ENCODE assay signal across 21 cellular contexts in the genomic region with DNA sequence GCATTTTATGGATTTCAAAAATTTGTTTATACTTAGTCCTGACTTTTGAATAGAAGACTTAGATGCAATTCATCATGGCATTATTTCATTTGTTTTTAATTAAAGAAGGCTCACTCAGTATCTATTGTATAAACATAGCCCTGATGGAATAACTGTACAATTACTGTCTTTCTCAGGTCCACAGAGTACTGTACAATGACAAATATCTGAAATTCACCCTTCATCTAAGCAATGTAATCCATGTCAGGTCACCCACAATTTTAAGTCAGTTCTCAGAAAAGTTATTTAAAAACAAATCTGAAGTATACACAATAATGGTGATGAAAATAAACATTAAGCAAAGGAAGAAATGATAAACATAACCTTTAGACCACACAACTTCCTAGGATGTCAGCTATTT.
DNase-seq lines count a peak whose midpoint lies in the region; ATAC-seq and TF ChIP-seq lines count a peak whose summit lies in the region.
"Had no signal": no experiment of that assay in that cellular context is flagged by ENCODE, and none has a peak within 500 bp of the region (broad histone marks: within the 10 kb centered on the region; RNA-seq: fewer than 3 reads in every experiment).

No MANE protein-coding gene starts in this region.

- no peaks in the 10 kb centered on the region for H3K36me3 ChIP-seq in IMR-90 (ENCODE audit: control insufficient read depth, insufficient read depth, low read length)
- H3K36me3 ChIP-seq: BLaER1 treated with 17β-estradiol and CSF1 and Interleukin-3, amounts not matched to agents 10 nM and 100 nM had no signal

- DNase-seq in IMR-90 (no peak), fibroblast of gingiva (ENCODE audit: low read depth) (peak; percentile 70), HFFc6 (no peak), DMS153 treated with DMSO at 0.1 percent for 48 hours (lab: John Stamatoyannopoulos, UW; ENCODE audit: unreplicated experiment) (no peak)
- DNase-seq: 8988T; ACHN; AML-193; Caco-2; Calu3; CD4-positive, alpha-beta T cell; CD8-positive, alpha-beta T cell; DMS53; DMS79; DND-41; EL; GDM1 had no signal

- H3K27me3 ChIP-seq in IMR-90 (ENCODE audit: control insufficient read depth, insufficient read depth, low read length), result no peaks in the 10 kb centered on the region
- H3K27me3 ChIP-seq: BLaER1 treated with 17β-estradiol and CSF1 and Interleukin-3, amounts not matched to agents 10 nM and 100 nM had no signal

- no peak overlapping the region for H2AK9ac ChIP-seq in IMR-90 (replicated peaks; ENCODE audit: low read depth, low read length, poor library complexity)

- CTCF ChIA-PET in IMR-90 (lab: Yijun Ruan, JAX), result no interaction called here

- H3K14ac ChIP-seq in IMR-90 (replicated peaks; ENCODE audit: low read depth, low read length), result no peak overlapping the region

- H3K18ac ChIP-seq in IMR-90 (ENCODE audit: low read depth, low read length), result no peak overlapping the region

- H3K9ac ChIP-seq in IMR-90 (ENCODE audit: low read depth, low read length), result no peak overlapping the region
- H3K9ac ChIP-seq: BLaER1 treated with 17β-estradiol and CSF1 and Interleukin-3, amounts not matched to agents 10 nM and 100 nM had no signal

- H2AFZ ChIP-seq in IMR-90 (replicated peaks; ENCODE audit: low read length, poor library complexity), result no peak overlapping the region

- H3K4me3 Mint-ChIP-seq in HFFc6, result no peak overlapping the region
- H3K4me3 Mint-ChIP-seq: B cell; CD4-positive, alpha-beta T cell; CD8-positive, alpha-beta T cell had no signal

- H3K4ac ChIP-seq in IMR-90 (ENCODE audit: low read depth, low read length), result no peak overlapping the region

- no peak overlapping the region for H3K4me2 ChIP-seq in IMR-90 (ENCODE audit: low read depth, low read length)
- H3K4me2 ChIP-seq: BLaER1 treated with 17β-estradiol and CSF1 and Interleukin-3, amounts not matched to agents 10 nM and 100 nM had no signal

- TF ChIP-seq RAD21 in IMR-90 (IDR thresholded peaks at IDR 0.05; ENCODE audit: low read length), result no peak

- no peaks in the 10 kb centered on the region for H4K20me1 ChIP-seq in IMR-90 (ENCODE audit: insufficient read depth, low read length)
- H4K20me1 ChIP-seq: BLaER1 treated with 17β-estradiol and CSF1 and Interleukin-3, amounts not matched to agents 10 nM and 100 nM had no signal

- peaks cover 5% of the 10 kb centered on the region for H3K4me1 ChIP-seq in IMR-90 (ENCODE audit: control insufficient read depth, insufficient read depth, low read length)
- H3K4me1 ChIP-seq: BLaER1 treated with 17β-estradiol and CSF1 and Interleukin-3, amounts not matched to agents 10 nM and 100 nM; Caco-2 had no signal

- TF ChIP-seq CTCF in IMR-90 (conservative IDR thresholded peaks at IDR 0.05; ENCODE audit: low read depth, low read length) (no peak), HFFc6 (IDR thresholded peaks at IDR 0.05) (no peak)

- dilution Hi-C loops in IMR-90 (cut with HindIII; ENCODE audit: low sequenced_read_pairs, unreplicated experiment), result no loop called here

- no peak overlapping the region for H3K27ac Mint-ChIP-seq in HFFc6
- H3K27ac Mint-ChIP-seq: B cell; CD4-positive, alpha-beta T cell; CD8-positive, alpha-beta T cell had no signal

- no peaks in the 10 kb centered on the region for H3K36me3 Mint-ChIP-seq in HFFc6 (ENCODE audit: low read depth)
- H3K36me3 Mint-ChIP-seq: CD8-positive, alpha-beta T cell had no signal

- H3K23ac ChIP-seq in IMR-90 (ENCODE audit: low read depth, low read length), result no peak overlapping the region

- no peak overlapping the region for H2AK5ac ChIP-seq in IMR-90 (ENCODE audit: low read depth, low read length)

- H4K8ac ChIP-seq in IMR-90 (ENCODE audit: low read depth in 2 of 2, low read length in 2 of 2), result no peak overlapping the region

- H4K5ac ChIP-seq in IMR-90 (ENCODE audit: low read depth, low read length), result no peak overlapping the region

- H4K91ac ChIP-seq in IMR-90 (ENCODE audit: insufficient read depth, low read depth, low read length), result no peak overlapping the region

- H3K27me3 Mint-ChIP-seq in HFFc6 (ENCODE audit: insufficient read depth), result peaks cover 2% of the 10 kb centered on the region; the same call in 1 of the 2 replicates
- H3K27me3 Mint-ChIP-seq: B cell; CD4-positive, alpha-beta T cell had no signal

- POLR2A ChIA-PET in IMR-90 (lab: Charles Lee; ENCODE audit: unreplicated experiment), result no interaction called here

- H2BK120ac ChIP-seq in IMR-90 (ENCODE audit: low read depth, low read length), result no peak overlapping the region

- no peaks in the 10 kb centered on the region for H3K79me1 ChIP-seq in IMR-90 (ENCODE audit: low read depth in 1 of 2, low read length in 2 of 2)

- H3K9me3 Mint-ChIP-seq in HFFc6, result no peaks in the 10 kb centered on the region
- H3K9me3 Mint-ChIP-seq: CD4-positive, alpha-beta T cell; CD8-positive, alpha-beta T cell had no signal

- H2BK20ac ChIP-seq in IMR-90 (ENCODE audit: low read depth, low read length), result no peak overlapping the region

- TF ChIP-seq POLR2A in IMR-90 (IDR thresholded peaks at IDR 0.05; ENCODE audit: low read depth, low read length), result no peak

- H3K9me3 ChIP-seq in IMR-90 (ENCODE audit: control insufficient read depth, insufficient read depth, low read length), result no peaks in the 10 kb centered on the region
- H3K9me3 ChIP-seq: BLaER1 treated with 17β-estradiol and CSF1 and Interleukin-3, amounts not matched to agents 10 nM and 100 nM; Caco-2 had no signal

- H3K9me1 ChIP-seq in IMR-90 (ENCODE audit: insufficient read depth, low read length), result no peaks in the 10 kb centered on the region; the same call in 1 of the 2 replicates

- no peak overlapping the region for H2BK5ac ChIP-seq in IMR-90 (ENCODE audit: low read depth, low read length, poor library complexity, severe bottlenecking)

- no peak overlapping the region for H3K56ac ChIP-seq in IMR-90 (ENCODE audit: extremely low read depth, insufficient read depth, low read length)

- intact Hi-C loops in IMR-90 (cut with micrococcal nuclease), result no loop called here

- no peak overlapping the region for H3K27ac ChIP-seq in IMR-90 (ENCODE audit: insufficient read depth, low read length)
- H3K27ac ChIP-seq: BLaER1 treated with 17β-estradiol and CSF1 and Interleukin-3, amounts not matched to agents 10 nM and 100 nM; C4-2B had no signal

- H2BK15ac ChIP-seq in IMR-90 (ENCODE audit: low read depth, low read length), result no peak overlapping the region

- no peaks in the 10 kb centered on the region for H3K4me1 Mint-ChIP-seq in HFFc6 (ENCODE audit: low read depth)
- H3K4me1 Mint-ChIP-seq: B cell had no signal

- ATAC-seq in IMR-90 (ENCODE audit: low read depth) (peak; percentile 52; the same call in 1 of the 2 replicates), GM21526 (IDR thresholded peaks at IDR 0.05; ENCODE audit: low FRiP score, unreplicated experiment) (no peak)
- ATAC-seq: CD8-positive, alpha-beta T cell; GM12878 had no signal

- in situ Hi-C loops in IMR-90 (cut with MboI; ENCODE audit: low sequenced_read_pairs), result no loop called here

- no TSS peak for BruUV-seq in IMR-90 (replicated peaks; lab: Mats Ljungman, UMichigan)

- H3K4me3 ChIP-seq in IMR-90 (ENCODE audit: insufficient read depth, low read depth, low read length), result no peak overlapping the region
- H3K4me3 ChIP-seq: BLaER1 treated with 17β-estradiol and CSF1 and Interleukin-3, amounts not matched to agents 10 nM and 100 nM; GM12878 had no signal

TF ChIP-seq in IMR-90, 13 proteins besides CTCF, POLR2A, EP300 and RAD21:
- TF ChIP-seq CEBPB (IDR thresholded peaks at IDR 0.05; ENCODE audit: low read depth, low read length), result no peak
- no peak for TF ChIP-seq CHD1 (IDR thresholded peaks at IDR 0.05; ENCODE audit: low read depth, low read length)
- TF ChIP-seq, protein P1, sequence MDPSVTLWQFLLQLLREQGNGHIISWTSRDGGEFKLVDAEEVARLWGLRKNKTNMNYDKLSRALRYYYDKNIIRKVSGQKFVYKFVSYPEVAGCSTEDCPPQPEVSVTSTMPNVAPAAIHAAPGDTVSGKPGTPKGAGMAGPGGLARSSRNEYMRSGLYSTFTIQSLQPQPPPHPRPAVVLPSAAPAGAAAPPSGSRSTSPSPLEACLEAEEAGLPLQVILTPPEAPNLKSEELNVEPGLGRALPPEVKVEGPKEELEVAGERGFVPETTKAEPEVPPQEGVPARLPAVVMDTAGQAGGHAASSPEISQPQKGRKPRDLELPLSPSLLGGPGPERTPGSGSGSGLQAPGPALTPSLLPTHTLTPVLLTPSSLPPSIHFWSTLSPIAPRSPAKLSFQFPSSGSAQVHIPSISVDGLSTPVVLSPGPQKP (IDR thresholded peaks at IDR 0.05; ENCODE audit: borderline replicate concordance, low read depth, low read length), result no peak
- TF ChIP-seq NFE2L2 (IDR thresholded peaks at IDR 0.05; ENCODE audit: low read depth, low read length), result no peak
- TF ChIP-seq MAFK (IDR thresholded peaks at IDR 0.05; ENCODE audit: low read depth, low read length), result no peak
